Comparison of ENCODE assay signal across 8 cellular contexts in the genomic region with DNA sequence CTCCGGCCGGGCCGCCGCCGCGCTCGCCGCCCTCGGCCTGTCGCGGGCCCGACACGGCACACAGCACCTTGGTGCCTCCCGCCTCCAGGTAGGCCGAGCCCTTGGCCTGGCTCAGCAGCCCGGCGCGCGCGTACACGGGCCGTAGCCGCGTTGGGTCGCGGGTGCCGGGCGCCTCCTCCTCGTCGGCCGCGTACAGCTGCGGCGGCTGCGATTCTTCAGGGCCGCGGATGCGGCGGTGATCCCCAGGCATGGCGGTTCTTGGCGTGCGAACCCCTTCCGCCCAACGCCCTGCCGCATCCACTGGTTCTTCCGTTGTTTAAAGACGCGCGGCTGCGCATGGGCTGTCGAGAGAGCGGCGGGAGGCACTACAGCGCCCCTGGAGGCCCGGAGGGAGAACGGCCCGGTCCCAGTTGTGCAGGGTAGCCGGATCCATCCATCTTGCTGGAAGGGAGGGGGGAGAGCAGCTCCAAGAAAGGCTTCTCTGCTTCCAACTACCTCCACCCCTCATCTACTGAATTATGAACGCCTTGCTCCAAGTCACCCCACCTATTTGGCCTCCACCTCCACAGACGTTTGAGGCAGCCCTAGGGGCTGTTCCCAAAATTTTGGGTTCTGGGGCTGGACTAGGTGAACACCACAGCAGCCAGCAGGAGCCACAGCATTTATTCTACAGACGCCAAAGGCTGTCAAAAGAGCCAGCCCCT. TPM values are rescaled to one million over a fixed set of nuclear protein-coding genes. Genes with fewer than 3 reads are reported as not detected.
DNase-seq lines count a peak whose midpoint lies in the region; ATAC-seq and TF ChIP-seq lines count a peak whose summit lies in the region.

Gene EXOSC6, minus strand, starts transcription at position 290 of the 704 bp plus-strand sequence. Its CDS starts 40 bp downstream, at position 250.

- H3K79me1 ChIP-seq in trophoblast cell (ENCODE audit: low read length), result peaks cover 7% of the 10 kb centered on the region

- peaks cover 7% of the 10 kb centered on the region; the same call in 1 of the 2 replicates for H3K36me3 ChIP-seq in SU-DHL-6 (ENCODE audit: low read length)
- peaks cover 41% of the 10 kb centered on the region for H3K36me3 ChIP-seq in cardiac muscle cell
- peaks cover 44 to 46% of the 10 kb centered on the region in 2 experiments for H3K36me3 ChIP-seq in trophoblast cell (ENCODE audit: control insufficient read depth in 1 of 2, insufficient read depth in 2 of 2, low read length in 2 of 2)
- H3K36me3 ChIP-seq in tibial nerve, result peaks cover 0 to 52% (median 26%) of the 10 kb centered on the region in 3 donors

- H3K27me3 ChIP-seq in SU-DHL-6 (ENCODE audit: low read length) (no peaks in the 10 kb centered on the region), cardiac muscle cell (no peaks in the 10 kb centered on the region), trophoblast cell (ENCODE audit: insufficient read depth, low read length) (no peaks in the 10 kb centered on the region), tibial nerve (no peaks in the 10 kb centered on the region)

- ATAC-seq in HG02798 (IDR thresholded peaks at IDR 0.05; ENCODE audit: poor library complexity, unreplicated experiment), result peak; percentile 84
- peak; percentile 86 for ATAC-seq in activated naive CD8-positive, alpha-beta T cell treated with anti-CD3 and anti-CD28 coated beads, Interleukin-2, amount 10 ng/mL, durations not matched to agents 7 days and 5 days (ENCODE audit: low read depth)

- H3K27ac ChIP-seq in SU-DHL-6 (ENCODE audit: low read depth, low read length), result peak within 1 kb of the TSS; percentile 92
- peak within 1 kb of the TSS; percentile 92 for H3K27ac ChIP-seq in cardiac muscle cell
- peak within 1 kb of the TSS; percentile 97 for H3K27ac ChIP-seq in trophoblast cell (ENCODE audit: low read depth, low read length)
- H3K27ac ChIP-seq in tibial nerve, result peak within 1 kb of the TSS; percentile 49 to 92 (median 74)

- POLR2A ChIA-PET in activated naive CD8-positive, alpha-beta T cell treated with anti-CD3 and anti-CD28 coated beads, Interleukin-2, amount 10 ng/mL, durations not matched to agents 7 days and 5 days (lab: Charles Lee), result interaction anchor here (0.6 to 2.9 kb wide), 9 partner anchors 16 to 297 kb away, joined by 3 to 21 read pairs (median 3); partner anchors contain the start of genes AARS1, COG4, DDX19A and DDX19B

- H2BK120ac ChIP-seq in trophoblast cell (ENCODE audit: insufficient read depth, low read length, poor library complexity), result peak within 1 kb of the TSS; percentile 6

- peak within 1 kb of the TSS; percentile 66 for H2BK5ac ChIP-seq in trophoblast cell (ENCODE audit: low read depth, low read length, poor library complexity)

- H3K4me1 Mint-ChIP-seq in activated naive CD8-positive, alpha-beta T cell treated with anti-CD3 and anti-CD28 coated beads, Interleukin-2, amount 10 ng/mL, durations not matched to agents 7 days and 5 days, result peaks cover 14% of the 10 kb centered on the region

- H3K27me3 Mint-ChIP-seq in activated naive CD8-positive, alpha-beta T cell treated with anti-CD3 and anti-CD28 coated beads, Interleukin-2, amount 10 ng/mL, durations not matched to agents 7 days and 5 days, result no peaks in the 10 kb centered on the region

- H3F3A ChIP-seq in SU-DHL-6 (ENCODE audit: insufficient read depth), result peaks cover 18% of the 10 kb centered on the region

- H3K4me3 ChIP-seq in GM12875 (ENCODE audit: low read depth, low read length), result peak within 1 kb of the TSS; percentile 79
- H3K4me3 ChIP-seq in SU-DHL-6 (ENCODE audit: insufficient read depth, low read length, poor library complexity, severe bottlenecking), result peak within 1 kb of the TSS; percentile 86
- peak within 1 kb of the TSS; percentile 86 for H3K4me3 ChIP-seq in cardiac muscle cell
- peak within 1 kb of the TSS; percentile 97 for H3K4me3 ChIP-seq in trophoblast cell (ENCODE audit: low read depth, low read length)
- H3K4me3 ChIP-seq in tibial nerve, result peak within 1 kb of the TSS; percentile 56 to 93 (median 71)

- H3K18ac ChIP-seq in trophoblast cell (ENCODE audit: low read length), result peak within 1 kb of the TSS; percentile 98

- DNase-seq in NCI-H1417 (lab: John Stamatoyannopoulos, UW), result peak; percentile 89 to 95 (median 92)
- peak; percentile 93 for DNase-seq in activated naive CD8-positive, alpha-beta T cell treated with anti-CD3 and anti-CD28 coated beads, Interleukin-2, amount 10 ng/mL, durations not matched to agents 7 days and 5 days
- DNase-seq in cardiac muscle cell (ENCODE audit: low read depth in 1 of 2, low spot score in 1 of 2), result peak; percentile 94 to 96
- peak; percentile 87 to 95 for DNase-seq in trophoblast cell
- peak; percentile 70 to 86 for DNase-seq in tibial nerve (ENCODE audit: low spot score in 2 of 2)

- H3K9ac ChIP-seq in SU-DHL-6 (ENCODE audit: low read length) (peak within 1 kb of the TSS; percentile 93), trophoblast cell (ENCODE audit: low read length) (peak within 1 kb of the TSS; percentile 100)

- H3K4me2 ChIP-seq in SU-DHL-6 (ENCODE audit: low read depth, low read length, poor library complexity, severe bottlenecking) (peak within 1 kb of the TSS; percentile 94), trophoblast cell (ENCODE audit: low read length) (peak within 1 kb of the TSS; percentile 78)

- H3K9me2 ChIP-seq in SU-DHL-6 (replicated peaks; ENCODE audit: insufficient read depth, low read length), result no peaks in the 10 kb centered on the region

- H4K12ac ChIP-seq in trophoblast cell (ENCODE audit: low read depth, low read length), result peak within 1 kb of the TSS; percentile 89

- H2AK5ac ChIP-seq in trophoblast cell (ENCODE audit: low read length), result peak within 1 kb of the TSS; percentile 79

- TF ChIP-seq CTCF in GM12875 (IDR thresholded peaks at IDR 0.05; ENCODE audit: borderline replicate concordance, insufficient read depth, low read depth, low read length) (peak; percentile 96), SU-DHL-6 (IDR thresholded peaks at IDR 0.05; ENCODE audit: insufficient read depth, low read length, poor library complexity, severe bottlenecking) (peak; percentile 84), cardiac muscle cell (IDR thresholded peaks at IDR 0.05; ENCODE audit: low read depth, low read length) (peak; percentile 91), tibial nerve (IDR thresholded peaks at IDR 0.05) (peak; percentile 89 to 97 (median 91))

- peak within 1 kb of the TSS; percentile 88 for H3K4me3 Mint-ChIP-seq in activated naive CD8-positive, alpha-beta T cell treated with anti-CD3 and anti-CD28 coated beads, Interleukin-2, amount 10 ng/mL, durations not matched to agents 7 days and 5 days

- WGBS in trophoblast cell (ENCODE audit: extremely low coverage, insufficient coverage, insufficient read length), result no CpG with 5 or more reads among the region's 61 CpGs
- WGBS in tibial nerve, 2 donors, result 3 to 4% methylated on average over 35 to 36 of the region's 61 CpGs

- H3K23ac ChIP-seq in trophoblast cell (ENCODE audit: low read length), result no peak within 1 kb of the TSS

- H2AFZ ChIP-seq in SU-DHL-6 (ENCODE audit: low read depth, low read length, severe bottlenecking) (peak within 1 kb of the TSS; percentile 48), trophoblast cell (ENCODE audit: insufficient read depth, low read length, poor library complexity) (peak within 1 kb of the TSS; percentile 87)

- H4K8ac ChIP-seq in trophoblast cell (ENCODE audit: low read depth, low read length), result peak within 1 kb of the TSS; percentile 100

- H3K36me3 Mint-ChIP-seq in activated naive CD8-positive, alpha-beta T cell treated with anti-CD3 and anti-CD28 coated beads, Interleukin-2, amount 10 ng/mL, durations not matched to agents 7 days and 5 days, result peaks cover 24% of the 10 kb centered on the region

- TF ChIP-seq POLR2A in tibial nerve (IDR thresholded peaks at IDR 0.05), result peak; percentile 62 to 64

- peak within 1 kb of the TSS; percentile 100 for H3K14ac ChIP-seq in trophoblast cell (ENCODE audit: low read length)

- H2BK12ac ChIP-seq in trophoblast cell (ENCODE audit: low read length), result no peak within 1 kb of the TSS

- H4K20me1 ChIP-seq in SU-DHL-6 (ENCODE audit: low read depth, low read length), result 0 out of 2 replicates have a peak, but pooled peaks cover 4% of the 10 kb centered on the region

- H3K4me1 ChIP-seq in cardiac muscle cell (ENCODE audit: low read depth) (peaks cover 8% of the 10 kb centered on the region), trophoblast cell (ENCODE audit: control insufficient read depth in 1 of 2, insufficient read depth in 2 of 2, low read length in 2 of 2) (peaks cover 2% of the 10 kb centered on the region in 2 experiments), tibial nerve (peaks cover 0 to 33% (median 15%) of the 10 kb centered on the region in 4 donors)

- H4K91ac ChIP-seq in trophoblast cell (ENCODE audit: low read depth, low read length), result peak within 1 kb of the TSS; percentile 93

- H3K27ac Mint-ChIP-seq in activated naive CD8-positive, alpha-beta T cell treated with anti-CD3 and anti-CD28 coated beads, Interleukin-2, amount 10 ng/mL, durations not matched to agents 7 days and 5 days, result peak within 1 kb of the TSS; percentile 92

- TF ChIP-seq EP300 in tibial nerve (IDR thresholded peaks at IDR 0.05), result peak in 1 of 2 donors; percentile 95

- peak within 1 kb of the TSS; percentile 93 for H3K4ac ChIP-seq in trophoblast cell (ENCODE audit: low read depth, low read length)

- H3K9me3 Mint-ChIP-seq in activated naive CD8-positive, alpha-beta T cell treated with anti-CD3 and anti-CD28 coated beads, Interleukin-2, amount 10 ng/mL, durations not matched to agents 7 days and 5 days, result no peaks in the 10 kb centered on the region

- H3K79me2 ChIP-seq in SU-DHL-6 (ENCODE audit: insufficient read depth, low read length) (peaks cover 29% of the 10 kb centered on the region), trophoblast cell (ENCODE audit: control insufficient read depth, insufficient read depth, low read length, poor library complexity) (peaks cover 8% of the 10 kb centered on the region)

- H3K9me3 ChIP-seq in SU-DHL-6 (ENCODE audit: insufficient read depth, low read length) (no peaks in the 10 kb centered on the region), cardiac muscle cell (ENCODE audit: low read depth) (no peaks in the 10 kb centered on the region), trophoblast cell (ENCODE audit: insufficient read depth, low read depth, low read length) (peaks cover 2% of the 10 kb centered on the region), tibial nerve (no peaks in the 10 kb centered on the region)

RNA-seq across cellular contexts. Expression of gene EXOSC6, which starts in this region (rescaled TPM):
- total RNA-seq in activated naive CD8-positive, alpha-beta T cell treated with anti-CD3 and anti-CD28 coated beads, Interleukin-2, amount 10 ng/mL, durations not matched to agents 7 days and 5 days, result 10 to 100 TPM; 28.8 to 29.4 TPM
- total RNA-seq in cardiac muscle cell, result 25.2 and 26.8 TPM in 2 replicates
- 24.6 and 38.0 TPM in 2 replicates for polyA plus RNA-seq in cardiac muscle cell
- 13.8 and 14.6 TPM in 2 replicates for polyA plus RNA-seq in trophoblast cell (2013)
- total RNA-seq in tibial nerve, result 10 to 100 TPM; 24.0 to 40.6 (median 27.4) TPM

Comparison
In these comparisons a context has a peak if more than half of its experiments do, and no peak if none do; other contexts are left out.
1. Peak in every context shown above with its lines: DNase-seq, ATAC-seq, H3K4me3 ChIP-seq and H3K27ac ChIP-seq.